Comparison of ENCODE assay signal across 11 cellular contexts in genomic region chr16:81718637-81719036, GRCh38.
DNase-seq lines count a peak whose midpoint lies in the region; ATAC-seq and TF ChIP-seq lines count a peak whose summit lies in the region.
"Had no signal": no experiment of that assay in that cellular context is flagged by ENCODE, and none has a peak within 500 bp of the region (broad histone marks: within the 10 kb centered on the region; RNA-seq: fewer than 3 reads in every experiment).

No MANE protein-coding gene starts in this region.

- peaks cover 4% of the 10 kb centered on the region for H3K9me3 ChIP-seq in mesodermal cell (ENCODE audit: control insufficient read depth, low read length)

- no peak for TF ChIP-seq CTCF in CD14-positive monocyte (IDR thresholded peaks at IDR 0.05)

- H3K9me3 Mint-ChIP-seq in CD14-positive monocyte: peaks cover 9 to 28% (median 18%) of the 10 kb centered on the region in 7 donors
- no peaks in the 10 kb centered on the region for H3K9me3 Mint-ChIP-seq in activated CD8-positive, alpha-beta T cell treated with anti-CD3 and anti-CD28 coated beads, Interleukin-2, amount 10 ng/mL, durations not matched to agents 7 days and 5 days (ENCODE audit: insufficient read depth)

- H3K4me3 ChIP-seq in mesodermal cell (ENCODE audit: extremely low read depth, insufficient read depth, low read length, poor library complexity, severe bottlenecking): no peak overlapping the region

- peak overlapping the region in 4 of 7 donors; percentile 22 to 83 (median 60) for H3K27ac Mint-ChIP-seq in CD14-positive monocyte
- H3K27ac Mint-ChIP-seq in activated CD8-positive, alpha-beta T cell treated with anti-CD3 and anti-CD28 coated beads, Interleukin-2, amount 10 ng/mL, durations not matched to agents 7 days and 5 days: peak overlapping the region; percentile 92

- DNase-seq in CD14-positive monocyte (ENCODE audit: low spot score): no peak
- DNase-seq in Kasumi-1 (lab: John Stamatoyannopoulos, UW): peak; percentile 74 to 77
- no peak for DNase-seq in activated CD8-positive, alpha-beta T cell treated with anti-CD3 and anti-CD28 coated beads, Interleukin-2, amount 10 ng/mL, durations not matched to agents 7 days and 5 days
- DNase-seq in AG20443 (ENCODE audit: low spot score): no peak
- DNase-seq in inferior parietal cortex (ENCODE audit: extremely low spot score): no peak
- DNase-seq in NCI-H82 (lab: John Stamatoyannopoulos, UW): no peak
- DNase-seq: activated gamma-delta T cell, hippocampal formation, NCI-H524 had no signal

- peak overlapping the region; percentile 10 for H3K27ac ChIP-seq in mesodermal cell (ENCODE audit: low read depth, low read length, severe bottlenecking)

- H3K4me1 ChIP-seq in mesodermal cell (ENCODE audit: control insufficient read depth, insufficient read depth, low read length, poor library complexity, severe bottlenecking): no peaks in the 10 kb centered on the region

- CTCF ChIA-PET in activated CD8-positive, alpha-beta T cell treated with anti-CD3 and anti-CD28 coated beads, Interleukin-2, amount 10 ng/mL, durations not matched to agents 7 days and 5 days (lab: Charles Lee): interaction anchor here (0.7 to 2.5 kb wide), 11 partner anchors 8 to 353 kb away, joined by 3 to 14 read pairs (median 3); no protein-coding TSS in a partner anchor

- intact Hi-C loops in CD14-positive monocyte (cut with micrococcal nuclease): loop anchor here (5.0 to 10.0 kb wide), 2 partner anchors 314 to 356 kb away; no protein-coding TSS in a partner anchor

- POLR2A ChIA-PET in activated CD8-positive, alpha-beta T cell treated with anti-CD3 and anti-CD28 coated beads, Interleukin-2, amount 10 ng/mL, durations not matched to agents 7 days and 5 days (lab: Charles Lee): interaction anchor here (0.6 to 1.8 kb wide), 6 partner anchors 12 to 113 kb away, joined by 3 to 4 read pairs (median 3); no protein-coding TSS in a partner anchor

- 89 to 94% methylated on average over 4 to 5 of the region's 5 CpGs for WGBS in mesodermal cell (ENCODE audit: insufficient coverage in 2 of 2), 2 experiments

- H3K36me3 ChIP-seq in mesodermal cell (ENCODE audit: control insufficient read depth, insufficient read depth, low read length): no peaks in the 10 kb centered on the region

- peak; percentile 24 for ATAC-seq in activated CD8-positive, alpha-beta T cell treated with anti-CD3 and anti-CD28 coated beads, Interleukin-2, amount 10 ng/mL, durations not matched to agents 7 days and 5 days
- ATAC-seq in GM19035 (IDR thresholded peaks at IDR 0.05; ENCODE audit: unreplicated experiment): no peak

- peaks cover 1 to 5% (median 2%) of the 10 kb centered on the region in 3 donors for H3K27me3 Mint-ChIP-seq in CD14-positive monocyte (ENCODE audit: low read depth in 3 of 3)
- no peaks in the 10 kb centered on the region for H3K27me3 Mint-ChIP-seq in activated CD8-positive, alpha-beta T cell treated with anti-CD3 and anti-CD28 coated beads, Interleukin-2, amount 10 ng/mL, durations not matched to agents 7 days and 5 days (ENCODE audit: low read depth)

- H3K36me3 Mint-ChIP-seq in CD14-positive monocyte: no peaks in the 10 kb centered on the region
- H3K36me3 Mint-ChIP-seq in activated CD8-positive, alpha-beta T cell treated with anti-CD3 and anti-CD28 coated beads, Interleukin-2, amount 10 ng/mL, durations not matched to agents 7 days and 5 days (ENCODE audit: low read depth): no peaks in the 10 kb centered on the region

- peaks cover 29% of the 10 kb centered on the region for H3K4me1 Mint-ChIP-seq in CD14-positive monocyte
- peaks cover 50% of the 10 kb centered on the region for H3K4me1 Mint-ChIP-seq in activated CD8-positive, alpha-beta T cell treated with anti-CD3 and anti-CD28 coated beads, Interleukin-2, amount 10 ng/mL, durations not matched to agents 7 days and 5 days (ENCODE audit: low read depth)

- peak overlapping the region; percentile 53 to 68 for H3K4me3 Mint-ChIP-seq in CD14-positive monocyte
- peak overlapping the region; percentile 67 for H3K4me3 Mint-ChIP-seq in activated CD8-positive, alpha-beta T cell treated with anti-CD3 and anti-CD28 coated beads, Interleukin-2, amount 10 ng/mL, durations not matched to agents 7 days and 5 days

Comparison
In these comparisons a context has a peak if more than half of its experiments do, and no peak if none do; other contexts are left out.
1. DNase-seq: peak in Kasumi-1 (2 of 2); none in CD14-positive monocyte (single experiment), activated CD8-positive, alpha-beta T cell treated with anti-CD3 and anti-CD28 coated beads, Interleukin-2, amount 10 ng/mL, durations not matched to agents 7 days and 5 days (single experiment), AG20443 (single experiment), inferior parietal cortex (single experiment) and NCI-H82 (single experiment).